ENCODE assay signal across 15 cellular contexts in genomic region chr14:99351166-99352007, GRCh38.
A peak's percentile ranks its signal among the peaks of the same experiment; 100 is the strongest.
DNase-seq lines count a peak whose midpoint lies in the region; ATAC-seq and TF ChIP-seq lines count a peak whose summit lies in the region.
"Had no signal": no experiment of that assay in that cellular context is flagged by ENCODE, and none has a peak within 500 bp of the region (broad histone marks: within the 10 kb centered on the region; RNA-seq: fewer than 3 reads in every experiment).

No MANE protein-coding gene starts in this region.

- no peak overlapping the region for H3K4me3 ChIP-seq in heart right ventricle

- no peak overlapping the region for H3K27ac ChIP-seq in heart right ventricle

- ATAC-seq in Right ventricle myocardium superior (ENCODE audit: poor library complexity) = no peak
- ATAC-seq in heart right ventricle = no peak
- no peak for ATAC-seq in HG03457 (IDR thresholded peaks at IDR 0.05; ENCODE audit: unreplicated experiment)
- no peak for ATAC-seq in GM18867 (IDR thresholded peaks at IDR 0.05; ENCODE audit: unreplicated experiment)
- ATAC-seq in HG03520 (IDR thresholded peaks at IDR 0.05; ENCODE audit: unreplicated experiment) = no peak
- ATAC-seq: activated CD8-positive, alpha-beta T cell treated with anti-CD3 and anti-CD28 coated beads for 36 hours; Right ventricle myocardium inferior; T-cell had no signal

- intact Hi-C loops in Right ventricle myocardium superior (cut with DNase I) (no loop called here), heart right ventricle (cut with DNase I) (no loop called here)

- DNase-seq in Right ventricle myocardium superior (peak; percentile 27), heart right ventricle (no peak), NCI-H446 treated with DMSO at 0.1 percent for 48 hours (lab: John Stamatoyannopoulos, UW) (peak; percentile 65), iris pigment epithelial cell (ENCODE audit: low read depth) (peak; percentile 7), NCI-H82 treated with DMSO at 0.1 percent for 48 hours (lab: John Stamatoyannopoulos, UW; ENCODE audit: unreplicated experiment) (no peak)
- DNase-seq: activated CD8-positive, alpha-beta T cell treated with anti-CD3 and anti-CD28 coated beads for 36 hours; BE2C; erythroblast; KBM-7; T-cell; trophoblast cell had no signal

- peaks cover 0 to 11% (median 0%) of the 10 kb centered on the region in 7 donors for H3K27me3 ChIP-seq in heart right ventricle
- H3K27me3 ChIP-seq: BE2C had no signal

- 67 to 77% methylated on average over 14 of the region's 14 CpGs for WGBS in heart right ventricle, 2 donors

- no peaks in the 10 kb centered on the region for H3K36me3 ChIP-seq in heart right ventricle
- H3K36me3 ChIP-seq: BE2C had no signal

- no peaks in the 10 kb centered on the region for H3K9me3 ChIP-seq in heart right ventricle
- H3K9me3 ChIP-seq: BE2C had no signal

- no peak for TF ChIP-seq CTCF in heart right ventricle (IDR thresholded peaks at IDR 0.05)

- no peaks in the 10 kb centered on the region for H3K4me1 ChIP-seq in heart right ventricle
- H3K4me1 ChIP-seq: BE2C had no signal

Comparison
In these comparisons a context has a peak if more than half of its experiments do, and no peak if none do; other contexts are left out.
1. DNase-seq: peak in Right ventricle myocardium superior (single experiment), NCI-H446 treated with DMSO at 0.1 percent for 48 hours (single experiment) and iris pigment epithelial cell (single experiment); none in heart right ventricle (0 of 2) and NCI-H82 treated with DMSO at 0.1 percent for 48 hours (single experiment).